13 cellular contexts compared by ENCODE assay signal in the genomic region with DNA sequence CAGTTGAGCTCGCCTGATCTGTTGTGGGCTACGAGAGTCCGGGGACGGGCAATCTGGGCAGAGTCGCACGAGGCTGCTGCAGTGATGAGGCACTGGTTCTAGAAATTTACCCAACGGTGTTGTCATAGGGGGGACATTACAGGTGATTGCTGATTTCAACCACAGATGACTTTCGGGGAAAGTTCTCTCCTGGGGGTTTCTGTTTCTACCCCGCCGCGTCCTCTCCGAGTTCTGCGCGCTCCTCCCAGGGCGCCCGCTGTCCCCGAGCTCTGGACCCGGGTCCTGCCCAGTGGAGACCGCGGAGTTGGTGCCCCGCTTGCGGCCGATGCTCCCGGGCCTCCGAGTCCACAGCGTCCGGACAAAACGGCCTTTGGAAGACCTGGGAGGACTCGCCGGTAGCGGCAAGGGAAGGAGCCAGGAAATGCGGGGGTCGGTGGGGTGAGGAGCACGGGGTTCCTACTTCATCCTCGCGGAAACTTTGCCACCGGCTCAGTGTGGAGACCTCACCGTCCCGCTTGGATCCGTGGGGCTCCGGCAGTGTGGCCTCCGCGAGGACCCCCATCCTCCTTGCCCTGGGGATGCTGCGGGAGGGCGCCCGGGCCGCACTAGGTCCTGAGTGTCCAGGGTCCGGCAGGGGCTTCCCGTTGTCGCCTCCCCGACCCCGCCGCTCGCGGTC. TPM values are rescaled to one million over a fixed set of nuclear protein-coding genes. Genes with fewer than 3 reads are reported as not detected.
A peak's percentile ranks its signal among the peaks of the same experiment; 100 is the strongest.
DNase-seq lines count a peak whose midpoint lies in the region; ATAC-seq and TF ChIP-seq lines count a peak whose summit lies in the region.
"Had no signal": no experiment of that assay in that cellular context is flagged by ENCODE, and none has a peak within 500 bp of the region (broad histone marks: within the 10 kb centered on the region; RNA-seq: fewer than 3 reads in every experiment).

No MANE protein-coding gene starts in this region.

- H3K14ac ChIP-seq in H9 (ENCODE audit: insufficient read depth, low read length): 0 out of 2 replicates have a peak overlapping the region, but pooled peaks have one; percentile 12

- H3K4me1 Mint-ChIP-seq in H9: peaks cover 8 to 9% of the 10 kb centered on the region in 2 experiments
- H3K4me1 Mint-ChIP-seq in activated naive CD8-positive, alpha-beta T cell treated with anti-CD3 and anti-CD28 coated beads, Interleukin-2, amount 50 U/mL, for 24 hours: peaks cover 13% of the 10 kb centered on the region

- no peak overlapping the region for H2BK15ac ChIP-seq in H9 (ENCODE audit: low read depth, low read length)

- no peak overlapping the region for H2BK12ac ChIP-seq in H9 (ENCODE audit: insufficient read length, low read depth, low read length)

- TF ChIP-seq CTCF in H9 (conservative IDR thresholded peaks at IDR 0.05): no peak
- TF ChIP-seq CTCF in transverse colon (IDR thresholded peaks at IDR 0.05): no peak

- H4K20me1 ChIP-seq in H9 (ENCODE audit: control insufficient read depth, insufficient read depth, insufficient read length): no peaks in the 10 kb centered on the region

- H3K18ac ChIP-seq in H9 (ENCODE audit: insufficient read length, low read depth, low read length): no peak overlapping the region

- no peak overlapping the region for H4K91ac ChIP-seq in H9 (ENCODE audit: insufficient read length, low read depth, low read length)

- no peak overlapping the region for H3K56ac ChIP-seq in H9 (ENCODE audit: insufficient read length, low read depth, low read length)

- H3K4me3 Mint-ChIP-seq in H9: peak overlapping the region; percentile 57 to 81
- H3K4me3 Mint-ChIP-seq in activated naive CD8-positive, alpha-beta T cell treated with anti-CD3 and anti-CD28 coated beads, Interleukin-2, amount 50 U/mL, for 24 hours: peak overlapping the region; percentile 22

- H3K27ac Mint-ChIP-seq in H9: peak overlapping the region in 1 of 3 experiments; percentile 92; a peak in 1 of 7 replicates
- H3K27ac Mint-ChIP-seq in activated naive CD8-positive, alpha-beta T cell treated with anti-CD3 and anti-CD28 coated beads, Interleukin-2, amount 50 U/mL, for 24 hours: no peak overlapping the region

- no peak overlapping the region for H2BK120ac ChIP-seq in H9 (ENCODE audit: low read depth, low read length, poor library complexity, severe bottlenecking)

- no peak overlapping the region for H3K9ac ChIP-seq in H9 (ENCODE audit: extremely low read depth, insufficient read length, low read length)

- H2BK5ac ChIP-seq in H9 (ENCODE audit: insufficient read length, low read length): no peak overlapping the region

- no peaks in the 10 kb centered on the region for H3K79me2 ChIP-seq in H9 (ENCODE audit: insufficient read depth, low read length)

- peak overlapping the region; percentile 49 for H3K4me3 ChIP-seq in iPS-18c (ENCODE audit: insufficient read depth, low read depth, low read length)
- H3K4me3 ChIP-seq in skeletal muscle cell (ENCODE audit: low read depth, low read length): peak overlapping the region; percentile 13
- peak overlapping the region in 1 of 4 donors; percentile 36 for H3K4me3 ChIP-seq in transverse colon

- H3K4ac ChIP-seq in H9 (ENCODE audit: low read depth, low read length): no peak overlapping the region

- H3K27me3 ChIP-seq in H9 (ENCODE audit: insufficient read depth, low read length) (peaks cover 52% of the 10 kb centered on the region), transverse colon (peaks cover 86% of the 10 kb centered on the region)

- H3K9me3 Mint-ChIP-seq in H9: no peaks in the 10 kb centered on the region; a peak in 1 of 5 replicates
- H3K9me3 Mint-ChIP-seq in activated naive CD8-positive, alpha-beta T cell treated with anti-CD3 and anti-CD28 coated beads, Interleukin-2, amount 50 U/mL, for 24 hours: no peaks in the 10 kb centered on the region

- H3K4me2 ChIP-seq in H9 (ENCODE audit: insufficient read depth, insufficient read length, low read length): peak overlapping the region; percentile 66

- H3K27me3 Mint-ChIP-seq in H9 (ENCODE audit: low read depth): peaks cover 100% of the 10 kb centered on the region
- H3K27me3 Mint-ChIP-seq in activated naive CD8-positive, alpha-beta T cell treated with anti-CD3 and anti-CD28 coated beads, Interleukin-2, amount 50 U/mL, for 24 hours: peaks cover 87% of the 10 kb centered on the region

- WGBS in H9 (ENCODE audit: extremely low coverage, insufficient read length, low lambda C conversion rate): no CpG with 5 or more reads among the region's 55 CpGs
- WGBS in transverse colon (ENCODE audit: low coverage in 1 of 2), 2 donors: 5% methylated on average over 45 of the region's 55 CpGs; no CpG with 5 or more reads in 1 of the 2 donors

- no peak overlapping the region for H2AFZ ChIP-seq in H9 (ENCODE audit: low read length)

- ATAC-seq in activated naive CD8-positive, alpha-beta T cell treated with anti-CD3 and anti-CD28 coated beads, Interleukin-2, amount 50 U/mL, for 24 hours: peak; percentile 68
- no peak for ATAC-seq in HG03175 (IDR thresholded peaks at IDR 0.05; ENCODE audit: unreplicated experiment)

- no peak for TF ChIP-seq EP300 in transverse colon (IDR thresholded peaks at IDR 0.05; ENCODE audit: low read depth)

- DNase-seq in H9 (peak; percentile 28), skeletal muscle cell (ENCODE audit: low read depth) (no peak), transverse colon (no peak), cortex of kidney (lab: John Stamatoyannopoulos, UW) (no peak)
- DNase-seq in activated naive CD8-positive, alpha-beta T cell treated with anti-CD3 and anti-CD28 coated beads, Interleukin-2, amount 50 U/mL, for 24 hours: no peak
- no peak for DNase-seq in stimulated activated CD4-positive, alpha-beta T cell treated with anti-CD3 and anti-CD28 coated beads, Interleukin-4, amount 100 ng/mL, for 24 hours
- DNase-seq: activated naive CD4-positive, alpha-beta T cell treated with anti-CD3 and anti-CD28 coated beads, Interleukin-2, amount 50 U/mL, for 16 hours; NCI-H2029 treated with DMSO at 0.1 percent for 48 hours; stimulated activated CD4-positive, alpha-beta T cell treated with anti-CD3 and anti-CD28 coated beads, Interleukin-12 subunit alpha, Interleukin-12 subunit beta, amount 100 ng/mL, for 4 hours; SW 1271 had no signal

- H3K79me1 ChIP-seq in H9 (ENCODE audit: insufficient read depth, low read depth, low read length, poor library complexity, severe bottlenecking): no peaks in the 10 kb centered on the region

- no peak overlapping the region for H2BK20ac ChIP-seq in H9 (ENCODE audit: low read depth, low read length, poor library complexity, severe bottlenecking)

- H4K5ac ChIP-seq in H9 (ENCODE audit: insufficient read length, low read depth, low read length): no peak overlapping the region

- H4K8ac ChIP-seq in H9 (replicated peaks; ENCODE audit: insufficient read length, low read depth, low read length): no peak overlapping the region

- H3K9me3 ChIP-seq in H9 (ENCODE audit: control insufficient read depth, low read depth, low read length) (no peaks in the 10 kb centered on the region), iPS-18c (ENCODE audit: control insufficient read depth, insufficient read depth, low read length) (no peaks in the 10 kb centered on the region), transverse colon (no peaks in the 10 kb centered on the region)
- H3K9me3 ChIP-seq: thyroid gland had no signal

- TF ChIP-seq POLR2A in transverse colon (IDR thresholded peaks at IDR 0.05): no peak

- no peaks in the 10 kb centered on the region; a peak in 1 of 7 replicates for H3K36me3 Mint-ChIP-seq in H9 (ENCODE audit: insufficient read depth in 1 of 3, low read depth in 3 of 3)
- H3K36me3 Mint-ChIP-seq in activated naive CD8-positive, alpha-beta T cell treated with anti-CD3 and anti-CD28 coated beads, Interleukin-2, amount 50 U/mL, for 24 hours (ENCODE audit: low read depth): no peaks in the 10 kb centered on the region

- no peak overlapping the region for H2AK5ac ChIP-seq in H9 (ENCODE audit: insufficient read length, low read length)

- intact Hi-C loops in transverse colon (cut with DNase I; ENCODE audit: low total_unique reads): no loop called here

- no peak overlapping the region for H3T11ph ChIP-seq in H9 (ENCODE audit: low read length)

- H3K23ac ChIP-seq in H9 (ENCODE audit: insufficient read length, low read depth, low read length): no peak overlapping the region

- H3K27ac ChIP-seq in H9 (ENCODE audit: insufficient read length, low read depth, low read length) (no peak overlapping the region), transverse colon (no peak overlapping the region)
- H3K27ac ChIP-seq: thyroid gland had no signal

- H3K23me2 ChIP-seq in H9 (ENCODE audit: insufficient read length, low read depth, low read length, poor library complexity, severe bottlenecking): peaks cover 4% of the 10 kb centered on the region

- no peaks in the 10 kb centered on the region for H3K4me1 ChIP-seq in H9 (ENCODE audit: insufficient read depth, low read length)
- H3K4me1 ChIP-seq in transverse colon: peaks cover 8 to 15% (median 11%) of the 10 kb centered on the region in 4 donors

- H3K36me3 ChIP-seq in transverse colon: no peaks in the 10 kb centered on the region
- H3K36me3 ChIP-seq: thyroid gland had no signal

- in situ Hi-C loops in transverse colon (cut with MboI; ENCODE audit: low pct_ligation_motif_present in 1 of 4, low pct_unique_long_range_greater_than_20kb in 1 of 4, low sequenced_read_pairs in 3 of 4): no loop called here

RNA-seq across cellular contexts. Expression of a gene that starts 12.3 kb away (rescaled TPM):
- total RNA-seq in H9 (2021): not detected in 2 replicates
- total RNA-seq in transverse colon: not detected
- total RNA-seq: thyroid gland had no signal

RNA-seq across cellular contexts. Expression of a gene that starts 31.3 kb away (rescaled TPM):
- total RNA-seq in H9 (2021) (5.6 and 5.8 TPM in 2 replicates), transverse colon (1 to 10 TPM in 1 of 4 donors, under 1 TPM in 1, not detected in 2; 0.79 to 2.0 TPM)
